ENCODE assay signal across 8 cellular contexts in the genomic region with DNA sequence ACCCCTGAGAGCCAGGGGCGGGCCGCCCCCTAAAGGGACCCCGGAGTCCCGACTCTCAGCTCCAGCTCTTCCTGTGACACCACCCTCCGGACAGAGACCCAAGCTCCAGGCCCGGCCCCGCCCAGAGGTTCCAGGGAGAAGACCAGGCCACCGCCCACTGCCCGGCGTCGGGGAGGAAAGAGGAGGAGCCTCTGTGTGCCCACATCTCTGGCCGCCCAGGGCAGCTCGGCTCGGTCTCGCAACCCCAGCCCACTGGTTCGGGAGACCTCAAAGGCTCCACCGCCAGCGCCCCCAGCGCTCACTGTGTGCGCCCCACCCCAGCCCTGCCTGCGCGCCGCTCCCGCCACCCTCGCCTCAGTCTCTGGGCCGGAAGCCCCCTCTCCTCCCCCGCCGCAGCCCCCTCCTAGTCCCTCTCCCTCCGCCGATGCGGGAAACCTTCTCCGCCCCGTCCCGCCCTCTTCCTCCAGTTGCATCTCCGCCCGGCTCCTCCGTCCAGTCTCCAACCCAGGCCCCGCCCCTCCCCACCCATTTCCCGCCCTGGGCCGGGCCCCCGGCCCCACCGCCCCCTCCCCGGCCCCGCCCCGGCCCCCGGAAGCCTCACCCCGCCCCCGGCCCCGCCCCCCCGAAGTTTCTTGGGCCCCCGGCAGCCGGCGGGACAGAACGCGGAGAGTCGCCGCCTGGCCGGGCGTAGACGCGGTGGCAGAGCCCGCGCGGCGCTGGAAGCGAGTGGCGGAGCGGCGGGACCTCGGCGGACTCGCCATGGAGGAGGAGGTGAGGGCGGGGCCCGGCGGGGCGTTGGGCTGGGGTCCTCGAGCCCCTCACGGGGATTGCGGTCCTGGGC. TPM values are rescaled to one million over a fixed set of nuclear protein-coding genes. Genes with fewer than 3 reads are reported as not detected.
DNase-seq lines count a peak whose midpoint lies in the region; ATAC-seq and TF ChIP-seq lines count a peak whose summit lies in the region.

A gene with protein sequence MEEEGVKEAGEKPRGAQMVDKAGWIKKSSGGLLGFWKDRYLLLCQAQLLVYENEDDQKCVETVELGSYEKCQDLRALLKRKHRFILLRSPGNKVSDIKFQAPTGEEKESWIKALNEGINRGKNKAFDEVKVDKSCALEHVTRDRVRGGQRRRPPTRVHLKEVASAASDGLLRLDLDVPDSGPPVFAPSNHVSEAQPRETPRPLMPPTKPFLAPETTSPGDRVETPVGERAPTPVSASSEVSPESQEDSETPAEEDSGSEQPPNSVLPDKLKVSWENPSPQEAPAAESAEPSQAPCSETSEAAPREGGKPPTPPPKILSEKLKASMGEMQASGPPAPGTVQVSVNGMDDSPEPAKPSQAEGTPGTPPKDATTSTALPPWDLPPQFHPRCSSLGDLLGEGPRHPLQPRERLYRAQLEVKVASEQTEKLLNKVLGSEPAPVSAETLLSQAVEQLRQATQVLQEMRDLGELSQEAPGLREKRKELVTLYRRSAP (plus strand): TSS at position 658 of the 841 bp plus-strand sequence. CDS start 102 bp downstream, at position 760.

- no peaks in the 10 kb centered on the region for H3K36me3 ChIP-seq in kidney epithelial cell (ENCODE audit: control insufficient read depth, insufficient read depth, low read length)

- H3K27ac Mint-ChIP-seq in chondrocyte (ENCODE audit: unreplicated experiment) = peak within 1 kb of the TSS; percentile 88

- H3K27me3 ChIP-seq in kidney epithelial cell (ENCODE audit: control insufficient read depth, insufficient read depth, low read length) = no peaks in the 10 kb centered on the region

- no peaks in the 10 kb centered on the region for H3K27me3 Mint-ChIP-seq in chondrocyte (ENCODE audit: low read depth)

- peaks cover 48% of the 10 kb centered on the region for H3K4me1 Mint-ChIP-seq in chondrocyte (ENCODE audit: low read depth)

- no peaks in the 10 kb centered on the region for H3K36me3 Mint-ChIP-seq in chondrocyte (ENCODE audit: low read depth)

- TF ChIP-seq CTCF in AG09319 (IDR thresholded peaks at IDR 0.05; ENCODE audit: low read depth, low read length) (no peak; the same call in 1 of the 2 replicates), chondrocyte (IDR thresholded peaks at IDR 0.05) (peak; percentile 54), kidney epithelial cell (IDR thresholded peaks at IDR 0.05; ENCODE audit: insufficient read depth, low read length, poor library complexity, severe bottlenecking) (peak; percentile 5)

- peak within 1 kb of the TSS; percentile 94 for H3K4me3 ChIP-seq in kidney epithelial cell (ENCODE audit: low read depth, low read length)

- ATAC-seq in GM19023 (IDR thresholded peaks at IDR 0.05; ENCODE audit: unreplicated experiment) (peak; percentile 77), HG03196 (IDR thresholded peaks at IDR 0.05; ENCODE audit: unreplicated experiment) (peak; percentile 56)

- peak within 1 kb of the TSS; percentile 91 for H3K4me3 Mint-ChIP-seq in chondrocyte (ENCODE audit: unreplicated experiment)

- DNase-seq in AG09319 (ENCODE audit: extremely low read depth, low read depth) (peak; percentile 91), NCI-H510A treated with DMSO at 0.1 percent for 48 hours (lab: John Stamatoyannopoulos, UW) (peak; percentile 80), chondrocyte (ENCODE audit: low spot score) (peak; percentile 98), kidney epithelial cell (ENCODE audit: low read depth) (peak; percentile 63)
- peak; percentile 76 to 86 for DNase-seq in activated CD4-positive, alpha-beta T cell treated with anti-CD3 and anti-CD28 coated beads for 24 hours (ENCODE audit: low read depth in 2 of 2)
- DNase-seq in stimulated activated CD4-positive, alpha-beta T cell treated with anti-CD3 and anti-CD28 coated beads, Interleukin-15, amount 100 ng/mL, for 24 hours = peak; percentile 94

- H3K9me3 Mint-ChIP-seq in chondrocyte (ENCODE audit: low read depth) = no peaks in the 10 kb centered on the region

RNA-seq across cellular contexts. Expression of the gene that starts here (rescaled TPM):
- total RNA-seq in chondrocyte (19.5 to 20.3 TPM (median 20.3 TPM) in 3 replicates), kidney epithelial cell (11.0 and 13.4 TPM in 2 replicates)

Comparison
In these comparisons a context has a peak if more than half of its experiments do, and no peak if none do; other contexts are left out.
1. Peak in every context shown above with its lines: DNase-seq, ATAC-seq and H3K4me3 ChIP-seq.